1 cellular context compared by ENCODE assay signal in genomic region chr4:1170156-1170804, GRCh38.
TF ChIP-seq lines count a peak whose summit lies in the region.

No MANE protein-coding gene starts in this region.

TF ChIP-seq in H1, 55 proteins besides CTCF, POLR2A, EP300 and RAD21:
- TF ChIP-seq SP4 (IDR thresholded peaks at IDR 0.05; ENCODE audit: low read length) (no peak), ZNF274 (IDR thresholded peaks at IDR 0.05; ENCODE audit: borderline replicate concordance, extremely low read depth, low read length) (no peak), NANOG (IDR thresholded peaks at IDR 0.05; ENCODE audit: insufficient read depth, low read depth, low read length, poor library complexity, severe bottlenecking) (no peak), SRF (IDR thresholded peaks at IDR 0.05; ENCODE audit: low read depth, low read length) (no peak), RFX5 (IDR thresholded peaks at IDR 0.05; ENCODE audit: borderline replicate concordance, low read depth, low read length) (no peak), HDAC2 (IDR thresholded peaks at IDR 0.05; ENCODE audit: borderline replicate concordance in 1 of 2, low read depth in 2 of 2, low read length in 2 of 2) (no peak), NRF1 (IDR thresholded peaks at IDR 0.05; ENCODE audit: low read depth, low read length) (no peak), SUZ12 (IDR thresholded peaks at IDR 0.05; ENCODE audit: low read length) (no peak; the same call in 1 of the 2 replicates), ASH2L (IDR thresholded peaks at IDR 0.05; ENCODE audit: low read length) (no peak), RNF2 (IDR thresholded peaks at IDR 0.05; ENCODE audit: borderline replicate concordance, low read depth, low read length, missing control alignments, poor library complexity, severe bottlenecking) (no peak), CREB1 (IDR thresholded peaks at IDR 0.05) (no peak), CBX8 (IDR thresholded peaks at IDR 0.05; ENCODE audit: borderline replicate concordance, low read depth, low read length) (no peak), RBBP5 (IDR thresholded peaks at IDR 0.05; ENCODE audit: borderline replicate concordance, low read depth, low read length) (no peak), TEAD4 (IDR thresholded peaks at IDR 0.05; ENCODE audit: low read depth, low read length) (no peak), JUN (IDR thresholded peaks at IDR 0.05; ENCODE audit: low read depth, low read length) (no peak), POLR2AphosphoS5 (IDR thresholded peaks at IDR 0.05; ENCODE audit: low read depth, low read length) (no peak)
- TF ChIP-seq, protein P1, sequence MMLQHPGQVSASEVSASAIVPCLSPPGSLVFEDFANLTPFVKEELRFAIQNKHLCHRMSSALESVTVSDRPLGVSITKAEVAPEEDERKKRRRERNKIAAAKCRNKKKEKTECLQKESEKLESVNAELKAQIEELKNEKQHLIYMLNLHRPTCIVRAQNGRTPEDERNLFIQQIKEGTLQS (IDR thresholded peaks at IDR 0.05; ENCODE audit: insufficient read depth, low read depth, low read length): no peak
